Comparison of ENCODE assay signal across 15 cellular contexts in genomic region chr12:52210186-52210924, GRCh38. TPM values are rescaled to one million over a fixed set of nuclear protein-coding genes. Genes with fewer than 3 reads are reported as not detected.
DNase-seq lines count a peak whose midpoint lies in the region; ATAC-seq and TF ChIP-seq lines count a peak whose summit lies in the region.
"Had no signal": no experiment of that assay in that cellular context is flagged by ENCODE, and none has a peak within 500 bp of the region (broad histone marks: within the 10 kb centered on the region; RNA-seq: fewer than 3 reads in every experiment).

No MANE protein-coding gene starts in this region.

- no peak overlapping the region for H3K4me3 ChIP-seq in right atrium auricular region
- no peak overlapping the region for H3K4me3 ChIP-seq in right cardiac atrium (ENCODE audit: low read length)
- H3K4me3 ChIP-seq in breast epithelium: no peak overlapping the region
- H3K4me3 ChIP-seq in gastroesophageal sphincter: no peak overlapping the region
- H3K4me3 ChIP-seq in tibial nerve: no peak overlapping the region
- H3K4me3 ChIP-seq: vagina had no signal

- WGBS in right cardiac atrium: 76% methylated on average over 7 of the region's 7 CpGs
- 83 to 89% methylated on average over 2 to 6 of the region's 7 CpGs for WGBS in gastroesophageal sphincter (ENCODE audit: low coverage in 1 of 2), 2 donors
- WGBS in tibial nerve, 2 donors: 77 to 78% methylated on average over 7 of the region's 7 CpGs

- H3K36me3 ChIP-seq in right atrium auricular region: no peaks in the 10 kb centered on the region
- no peaks in the 10 kb centered on the region for H3K36me3 ChIP-seq in breast epithelium
- H3K36me3 ChIP-seq in gastroesophageal sphincter: no peaks in the 10 kb centered on the region
- no peaks in the 10 kb centered on the region for H3K36me3 ChIP-seq in tibial nerve
- H3K36me3 ChIP-seq: vagina had no signal

- no peak for ATAC-seq in right cardiac atrium
- peak; percentile 63 for ATAC-seq in gastroesophageal sphincter
- no peak for ATAC-seq in effector memory CD8-positive, alpha-beta T cell (replicated peaks)

- H3K27ac ChIP-seq in right atrium auricular region (no peak overlapping the region), right cardiac atrium (ENCODE audit: low read length) (no peak overlapping the region), breast epithelium (peak overlapping the region in 1 of 2 donors; percentile 18), gastroesophageal sphincter (no peak overlapping the region), tibial nerve (no peak overlapping the region)

- peaks cover 0 to 10% of the 10 kb centered on the region in 2 donors for H3K4me1 Mint-ChIP-seq in effector memory CD8-positive, alpha-beta T cell (ENCODE audit: low read depth in 2 of 2)
- H3K4me1 Mint-ChIP-seq: activated B cell treated with CpG ODN at 0.5 μM for 24 hours had no signal

- intact Hi-C loops in right cardiac atrium (cut with DNase I): no loop called here
- intact Hi-C loops in breast epithelium (cut with DNase I; ENCODE audit: low total_unique reads): loop anchor here (1.0 to 10.0 kb wide), 2 partner anchors 13 to 66 kb away; no protein-coding TSS in a partner anchor

- H3K27ac Mint-ChIP-seq in effector memory CD8-positive, alpha-beta T cell: no peak overlapping the region
- H3K27ac Mint-ChIP-seq: activated B cell treated with CpG ODN at 0.5 μM for 24 hours, nephron progenitor cell had no signal

- H3K27me3 Mint-ChIP-seq in effector memory CD8-positive, alpha-beta T cell: peaks cover 25 to 81% of the 10 kb centered on the region in 2 donors

- no peak for TF ChIP-seq EP300 in gastroesophageal sphincter (IDR thresholded peaks at IDR 0.05)
- TF ChIP-seq EP300 in tibial nerve (IDR thresholded peaks at IDR 0.05): peak in 1 of 2 donors; percentile 52

- DNase-seq in right atrium auricular region (ENCODE audit: low spot score): peak; percentile 75
- no peak for DNase-seq in right cardiac atrium
- peak; percentile 46 to 68 for DNase-seq in breast epithelium (ENCODE audit: low spot score in 2 of 2)
- peak; percentile 21 to 62 for DNase-seq in tibial nerve (ENCODE audit: low spot score in 2 of 2)
- no peak for DNase-seq in GM20000 (ENCODE audit: low spot score)
- DNase-seq in activated CD4-positive, alpha-beta T cell treated with anti-CD3 and anti-CD28 coated beads for 48 hours: no peak
- no peak for DNase-seq in effector memory CD8-positive, alpha-beta T cell
- DNase-seq: activated B cell treated with CpG ODN at 0.5 μM for 24 hours; activated T-cell treated with anti-CD3 and anti-CD28 coated beads, Interleukin-2, amount 50 U/mL, for 48 hours; DND-41; NCI-H510A treated with DMSO at 0.1 percent for 48 hours; nephron progenitor cell; stimulated activated CD8-positive, alpha-beta memory T cell treated with anti-CD3 and anti-CD28 coated beads, Interleukin-4, amount 100 ng/mL, for 48 hours had no signal

- no peaks in the 10 kb centered on the region for H3K9me3 ChIP-seq in right atrium auricular region
- no peaks in the 10 kb centered on the region for H3K9me3 ChIP-seq in right cardiac atrium (ENCODE audit: control insufficient read depth, low read length)
- no peaks in the 10 kb centered on the region for H3K9me3 ChIP-seq in breast epithelium
- no peaks in the 10 kb centered on the region for H3K9me3 ChIP-seq in gastroesophageal sphincter
- H3K9me3 ChIP-seq in tibial nerve: no peaks in the 10 kb centered on the region
- H3K9me3 ChIP-seq: vagina had no signal

- H3K4me1 ChIP-seq in right atrium auricular region (peaks cover 0 to 9% of the 10 kb centered on the region in 2 donors), right cardiac atrium (ENCODE audit: control insufficient read depth, insufficient read depth, low read length) (no peaks in the 10 kb centered on the region), breast epithelium (peaks cover 0 to 11% of the 10 kb centered on the region in 2 donors), gastroesophageal sphincter (peaks cover 0 to 26% (median 10%) of the 10 kb centered on the region in 3 donors), tibial nerve (peaks cover 0 to 5% (median 0%) of the 10 kb centered on the region in 4 donors)

- H3K27me3 ChIP-seq in right atrium auricular region (peaks cover 0 to 4% of the 10 kb centered on the region in 2 donors), right cardiac atrium (ENCODE audit: control insufficient read depth, insufficient read depth) (no peaks in the 10 kb centered on the region), breast epithelium (no peaks in the 10 kb centered on the region), gastroesophageal sphincter (peaks cover 19% of the 10 kb centered on the region), tibial nerve (peaks cover 0 to 4% of the 10 kb centered on the region in 2 donors)
- H3K27me3 ChIP-seq: vagina had no signal

- H3K36me3 Mint-ChIP-seq in effector memory CD8-positive, alpha-beta T cell (ENCODE audit: insufficient read depth): no peaks in the 10 kb centered on the region

- no peak for TF ChIP-seq CTCF in right atrium auricular region (IDR thresholded peaks at IDR 0.05)
- TF ChIP-seq CTCF in breast epithelium (IDR thresholded peaks at IDR 0.05): no peak
- no peak for TF ChIP-seq CTCF in gastroesophageal sphincter (IDR thresholded peaks at IDR 0.05)
- TF ChIP-seq CTCF in tibial nerve (IDR thresholded peaks at IDR 0.05): no peak
- no peak for TF ChIP-seq CTCF in GM20000 (IDR thresholded peaks at IDR 0.05; ENCODE audit: extremely low read depth, missing control alignments)

- H3K4me3 Mint-ChIP-seq in effector memory CD8-positive, alpha-beta T cell: no peak overlapping the region
- H3K4me3 Mint-ChIP-seq: activated B cell treated with CpG ODN at 0.5 μM for 24 hours, nephron progenitor cell had no signal

- H3K9me3 Mint-ChIP-seq in effector memory CD8-positive, alpha-beta T cell: no peaks in the 10 kb centered on the region
- H3K9me3 Mint-ChIP-seq: activated B cell treated with CpG ODN at 0.5 μM for 24 hours, nephron progenitor cell had no signal

- TF ChIP-seq POLR2A in breast epithelium (IDR thresholded peaks at IDR 0.05): no peak
- TF ChIP-seq POLR2A in gastroesophageal sphincter (IDR thresholded peaks at IDR 0.05): no peak
- TF ChIP-seq POLR2A in tibial nerve (IDR thresholded peaks at IDR 0.05): no peak

RNA-seq across cellular contexts. Expression of gene KRT80, which starts 18.5 kb away (rescaled TPM):
- total RNA-seq in right atrium auricular region (1 to 10 TPM in 1 of 2 donors, under 1 TPM in 1; 0.30 to 1.5 TPM), right cardiac atrium (under 1 TPM in 1 of 4 donors, not detected in 3; 0.06 TPM), breast epithelium (1 to 10 TPM in 2 of 3 donors, not detected in 1; 2.9 to 9.8 TPM), gastroesophageal sphincter (under 1 TPM in 3 of 4 donors, not detected in 1; 0.16 to 0.54 (median 0.31) TPM), tibial nerve (not detected)
- 0.05 TPM for polyA plus RNA-seq in right cardiac atrium
- total RNA-seq: activated B cell treated with CpG ODN at 0.5 μM for 24 hours had no signal

RNA-seq across cellular contexts. Expression of gene KRT7, which starts 22.7 kb away (rescaled TPM):
- total RNA-seq in right atrium auricular region (10 to 100 TPM; 14.7 to 58.4 TPM), right cardiac atrium (1 to 10 TPM in 2 of 4 donors, under 1 TPM in 1, not detected in 1; 0.94 to 3.0 (median 1.1) TPM), breast epithelium (1,000 to 10,000 TPM in 1 of 3 donors, 100 to 1,000 TPM in 1, 1 to 10 TPM in 1; 4.2 to 1,051 (median 358) TPM), gastroesophageal sphincter (10 to 100 TPM in 1 of 4 donors, 1 to 10 TPM in 2, under 1 TPM in 1; 0.47 to 78.7 (median 4.3) TPM), tibial nerve (10 to 100 TPM in 1 of 4 donors, 1 to 10 TPM in 3; 2.5 to 33.9 (median 6.3) TPM)
- polyA plus RNA-seq in right cardiac atrium: 0.16 TPM

Comparison
In these comparisons a context has a peak if more than half of its experiments do, and no peak if none do; other contexts are left out.
1. DNase-seq: peak in right atrium auricular region (single experiment), breast epithelium (2 of 2) and tibial nerve (2 of 2); none in right cardiac atrium (0 of 3), GM20000 (single experiment), activated CD4-positive, alpha-beta T cell treated with anti-CD3 and anti-CD28 coated beads for 48 hours (single experiment) and effector memory CD8-positive, alpha-beta T cell (0 of 3).